ENCODE assay signal across 8 cellular contexts in genomic region chr4:101419324-101420135, GRCh38.
DNase-seq lines count a peak whose midpoint lies in the region; ATAC-seq and TF ChIP-seq lines count a peak whose summit lies in the region.

No MANE protein-coding gene starts in this region.

- H3K9me3 Mint-ChIP-seq in activated T-cell treated with anti-CD3 and anti-CD28 coated beads, Interleukin-2, amount 50 U/mL, for 24 hours: peaks cover 4% of the 10 kb centered on the region

- H3K27ac Mint-ChIP-seq in activated T-cell treated with anti-CD3 and anti-CD28 coated beads, Interleukin-2, amount 50 U/mL, for 24 hours: peak overlapping the region; percentile 59

- H3K4me3 ChIP-seq in NB4 (ENCODE audit: low read depth, low read length) (no peak overlapping the region), endocrine pancreas (ENCODE audit: control insufficient read depth, insufficient read depth, low read length) (peak overlapping the region; percentile 7)

- no peak for TF ChIP-seq POLR2A in NB4 (IDR thresholded peaks at IDR 0.05; ENCODE audit: extremely low read depth, insufficient read length)

- H3K27me3 ChIP-seq in endocrine pancreas (ENCODE audit: control insufficient read depth, insufficient read depth, low read length): no peaks in the 10 kb centered on the region

- H3K36me3 ChIP-seq in endocrine pancreas (ENCODE audit: control insufficient read depth, insufficient read depth, low read length): no peaks in the 10 kb centered on the region

- H3K9ac ChIP-seq in endocrine pancreas (ENCODE audit: control insufficient read depth, insufficient read depth, low read length): no peak overlapping the region

- H3K4me1 Mint-ChIP-seq in activated T-cell treated with anti-CD3 and anti-CD28 coated beads, Interleukin-2, amount 50 U/mL, for 24 hours (ENCODE audit: low read depth): peaks cover 45% of the 10 kb centered on the region

- ATAC-seq in HG02623 (IDR thresholded peaks at IDR 0.05; ENCODE audit: unreplicated experiment): peak; percentile 70

- no peak for DNase-seq in activated T-cell treated with anti-CD3 and anti-CD28 coated beads, Interleukin-2, amount 50 U/mL, for 24 hours
- DNase-seq in activated T-cell treated with anti-CD3 and anti-CD28 coated beads, Interleukin-2, amount 50 U/mL, for 48 hours: no peak
- DNase-seq in NB4 (ENCODE audit: low read depth): peak; percentile 73
- DNase-seq in amygdala (lab: John Stamatoyannopoulos, UW): no peak
- DNase-seq in NCI-H82 (lab: John Stamatoyannopoulos, UW): no peak
- no peak for DNase-seq in stimulated activated CD4-positive, alpha-beta T cell treated with anti-CD3 and anti-CD28 coated beads, Interleukin-15, amount 100 ng/mL, for 24 hours

- H3K27me3 Mint-ChIP-seq in activated T-cell treated with anti-CD3 and anti-CD28 coated beads, Interleukin-2, amount 50 U/mL, for 24 hours: peaks cover 46% of the 10 kb centered on the region

- H3K9me3 ChIP-seq in endocrine pancreas (ENCODE audit: control insufficient read depth, low read length): no peaks in the 10 kb centered on the region

- H3K4me1 ChIP-seq in endocrine pancreas (ENCODE audit: control insufficient read depth, insufficient read depth, low read length): peaks cover 3% of the 10 kb centered on the region

- peak overlapping the region; percentile 10 for H3K4me3 Mint-ChIP-seq in activated T-cell treated with anti-CD3 and anti-CD28 coated beads, Interleukin-2, amount 50 U/mL, for 24 hours

- no peak for TF ChIP-seq CTCF in NB4 (IDR thresholded peaks at IDR 0.05; ENCODE audit: low read depth, low read length)

- H3K36me3 Mint-ChIP-seq in activated T-cell treated with anti-CD3 and anti-CD28 coated beads, Interleukin-2, amount 50 U/mL, for 24 hours (ENCODE audit: low read depth): no peaks in the 10 kb centered on the region
